ENCODE assay signal across 8 cellular contexts in the genomic region with DNA sequence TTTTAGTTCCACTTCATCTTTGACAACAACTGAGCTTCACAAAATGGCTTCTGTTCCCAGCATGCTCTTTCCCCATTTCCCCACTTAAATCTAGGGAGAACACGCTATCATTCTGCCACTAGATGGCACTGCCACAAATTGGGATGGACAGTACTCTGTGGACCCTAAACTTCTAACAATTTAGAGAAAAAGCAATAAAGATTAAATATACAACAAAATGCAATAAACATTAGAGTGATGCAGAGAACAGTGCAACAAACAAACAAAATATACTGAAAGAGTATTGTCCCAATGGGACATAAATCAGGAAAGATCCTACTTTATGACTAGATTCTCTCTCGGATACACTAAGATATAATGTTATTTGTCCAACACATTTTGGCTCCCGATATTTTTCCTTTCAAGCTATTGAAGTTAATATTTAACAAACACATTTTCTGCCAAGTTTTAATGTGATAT.
DNase-seq lines count a peak whose midpoint lies in the region; ATAC-seq and TF ChIP-seq lines count a peak whose summit lies in the region.

No MANE protein-coding gene starts in this region.

- no peak overlapping the region for H3K9ac ChIP-seq in OCI-LY1 (ENCODE audit: low read length)

- peak overlapping the region; percentile 100 for H2AFZ ChIP-seq in OCI-LY1 (ENCODE audit: low read length)

- no peaks in the 10 kb centered on the region for H3F3A ChIP-seq in OCI-LY1 (ENCODE audit: insufficient read depth, low read length)

- no peaks in the 10 kb centered on the region for H3K27me3 ChIP-seq in OCI-LY1 (ENCODE audit: insufficient read depth, low read length)

- no peaks in the 10 kb centered on the region for H4K20me1 ChIP-seq in OCI-LY1 (ENCODE audit: insufficient read depth, low read length)

- TF ChIP-seq CTCF in OCI-LY1 (IDR thresholded peaks at IDR 0.05; ENCODE audit: low read length) (peak; percentile 80), chondrocyte (IDR thresholded peaks at IDR 0.05) (peak; percentile 83)

- no peaks in the 10 kb centered on the region for H3K9me3 Mint-ChIP-seq in activated T-cell treated with anti-CD3 and anti-CD28 coated beads, Interleukin-2, amount 50 U/mL, for 24 hours
- H3K9me3 Mint-ChIP-seq in chondrocyte (ENCODE audit: low read depth), result peaks cover 4% of the 10 kb centered on the region

- H3K4me1 ChIP-seq in OCI-LY1 (ENCODE audit: insufficient read depth, low read length, severe bottlenecking), result no peaks in the 10 kb centered on the region

- H3K4me2 ChIP-seq in OCI-LY1 (ENCODE audit: low read length), result no peak overlapping the region

- DNase-seq in activated T-cell treated with anti-CD3 and anti-CD28 coated beads for 24 hours (ENCODE audit: low read depth), result peak; percentile 4
- DNase-seq in activated T-cell treated with anti-CD3 and anti-CD28 coated beads, Interleukin-2, amount 50 U/mL, for 24 hours, result no peak
- no peak for DNase-seq in chondrocyte (ENCODE audit: low spot score)
- peak; percentile 12 for DNase-seq in medulla oblongata (ENCODE audit: extremely low spot score)
- no peak for DNase-seq in NCI-H1048 (lab: John Stamatoyannopoulos, UW)

- H3K4me3 ChIP-seq in OCI-LY1 (ENCODE audit: low read depth, low read length, poor library complexity, severe bottlenecking), result no peak overlapping the region

- no peaks in the 10 kb centered on the region for H3K36me3 ChIP-seq in OCI-LY1 (ENCODE audit: insufficient read depth, low read length)

- H3K27ac Mint-ChIP-seq in activated T-cell treated with anti-CD3 and anti-CD28 coated beads, Interleukin-2, amount 50 U/mL, for 24 hours, result no peak overlapping the region
- H3K27ac Mint-ChIP-seq in chondrocyte (ENCODE audit: unreplicated experiment), result no peak overlapping the region

- H3K4me1 Mint-ChIP-seq in activated T-cell treated with anti-CD3 and anti-CD28 coated beads, Interleukin-2, amount 50 U/mL, for 24 hours (ENCODE audit: low read depth), result peaks cover 17% of the 10 kb centered on the region
- peaks cover 17% of the 10 kb centered on the region for H3K4me1 Mint-ChIP-seq in chondrocyte (ENCODE audit: low read depth)

- no peak overlapping the region for H3K4me3 Mint-ChIP-seq in activated T-cell treated with anti-CD3 and anti-CD28 coated beads, Interleukin-2, amount 50 U/mL, for 24 hours
- no peak overlapping the region for H3K4me3 Mint-ChIP-seq in chondrocyte (ENCODE audit: unreplicated experiment)

- no peaks in the 10 kb centered on the region for H3K9me3 ChIP-seq in OCI-LY1 (ENCODE audit: low read length)

- ATAC-seq in HG02642 (IDR thresholded peaks at IDR 0.05; ENCODE audit: poor library complexity, unreplicated experiment), result peak; percentile 87
- ATAC-seq in HG02763 (IDR thresholded peaks at IDR 0.05; ENCODE audit: unreplicated experiment), result no peak

- H3K27ac ChIP-seq in OCI-LY1 (ENCODE audit: low read depth, low read length, poor library complexity, severe bottlenecking), result no peak overlapping the region

- H3K79me2 ChIP-seq in OCI-LY1 (ENCODE audit: insufficient read depth, low read length), result no peaks in the 10 kb centered on the region

- H3K27me3 Mint-ChIP-seq in activated T-cell treated with anti-CD3 and anti-CD28 coated beads, Interleukin-2, amount 50 U/mL, for 24 hours, result no peaks in the 10 kb centered on the region
- no peaks in the 10 kb centered on the region for H3K27me3 Mint-ChIP-seq in chondrocyte (ENCODE audit: low read depth)

- H3K9me2 ChIP-seq in OCI-LY1 (ENCODE audit: low read depth, low read length), result no peaks in the 10 kb centered on the region

- no peaks in the 10 kb centered on the region for H3K36me3 Mint-ChIP-seq in activated T-cell treated with anti-CD3 and anti-CD28 coated beads, Interleukin-2, amount 50 U/mL, for 24 hours (ENCODE audit: low read depth)
- H3K36me3 Mint-ChIP-seq in chondrocyte (ENCODE audit: low read depth), result no peaks in the 10 kb centered on the region

Comparison
In these comparisons a context has a peak if more than half of its experiments do, and no peak if none do; other contexts are left out.
1. DNase-seq: peak in activated T-cell treated with anti-CD3 and anti-CD28 coated beads for 24 hours (single experiment) and medulla oblongata (single experiment); none in activated T-cell treated with anti-CD3 and anti-CD28 coated beads, Interleukin-2, amount 50 U/mL, for 24 hours (single experiment), chondrocyte (single experiment) and NCI-H1048 (single experiment).